24 cellular contexts compared by ENCODE assay signal in the genomic region with DNA sequence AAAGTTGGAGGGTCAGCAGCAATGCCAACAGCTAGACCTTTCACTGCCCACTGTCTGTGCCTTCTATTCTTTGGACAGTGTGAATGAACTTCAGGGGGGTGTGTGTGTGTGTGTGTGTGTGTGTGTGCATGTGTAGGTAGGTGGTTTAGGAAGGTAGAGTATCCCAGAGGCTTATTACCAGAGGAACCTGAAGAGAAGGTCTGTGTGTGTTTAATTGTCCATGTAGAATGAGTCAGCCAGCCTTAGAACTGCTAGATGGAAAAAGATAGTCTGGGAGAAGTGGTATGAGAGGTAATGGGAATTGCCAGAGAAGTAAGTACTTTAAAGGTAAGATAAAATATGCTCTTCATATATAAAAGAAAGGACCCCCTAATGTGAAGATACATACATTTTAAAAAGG.
"Had no signal": no experiment of that assay in that cellular context is flagged by ENCODE, and none has a peak within 500 bp of the region (broad histone marks: within the 10 kb centered on the region; RNA-seq: fewer than 3 reads in every experiment).

No MANE protein-coding gene starts in this region.

- H3K4me1 ChIP-seq: gastrocnemius medialis, left lung, pancreas, prostate gland, sigmoid colon, upper lobe of left lung, vagina had no signal

- H3K36me3 ChIP-seq: gastrocnemius medialis, left lung, pancreas, prostate gland, sigmoid colon, upper lobe of left lung, vagina had no signal

- H3K4me3 ChIP-seq: gastrocnemius medialis, hepatocyte, left lung, lung, mucosa of descending colon, pancreas, prostate gland, sigmoid colon, upper lobe of left lung, vagina had no signal

- H3K27ac ChIP-seq: gastrocnemius medialis, hepatocyte, left lung, pancreas, prostate gland, sigmoid colon, upper lobe of left lung, vagina, VCaP had no signal

- DNase-seq: activated CD4-positive, alpha-beta T cell treated with anti-CD3 and anti-CD28 coated beads for 4 hours; activated CD4-positive, alpha-beta T cell treated with anti-CD3 and anti-CD28 coated beads, Interleukin-2, amount 50 U/mL, for 4 hours; activated effector memory CD4-positive, alpha-beta T cell treated with Interleukin-2 at 50 U/mL for 16 hours; activated naive CD4-positive, alpha-beta T cell treated with Interleukin-2 at 50 U/mL for 16 hours; activated T-cell treated with anti-CD3 and anti-CD28 coated beads for 4 hours; aorta; caudate nucleus; erythroblast; gastrocnemius medialis; left lung; mucosa of descending colon; nucleus accumbens; pancreas; sigmoid colon; small intestine; stimulated activated CD4-positive, alpha-beta T cell treated with anti-CD3 and anti-CD28 coated beads, Interleukin-4, amount 100 ng/mL, for 24 hours; SW 1271; T-helper 9 cell; upper lobe of left lung had no signal

- H3K9me3 ChIP-seq: gastrocnemius medialis, left lung, mucosa of descending colon, pancreas, prostate gland, sigmoid colon, upper lobe of left lung, vagina had no signal

- H3K27me3 ChIP-seq: gastrocnemius medialis, hepatocyte, left lung, pancreas, sigmoid colon, upper lobe of left lung, vagina had no signal
